Comparison of ENCODE assay signal across 9 cellular contexts in genomic region chr17:48612456-48612853, GRCh38. TPM values are rescaled to one million over a fixed set of nuclear protein-coding genes. Genes with fewer than 3 reads are reported as not detected.
DNase-seq lines count a peak whose midpoint lies in the region; ATAC-seq, FAIRE-seq and TF ChIP-seq lines count a peak whose summit lies in the region.
"Had no signal": no experiment of that assay in that cellular context is flagged by ENCODE, and none has a peak within 500 bp of the region (broad histone marks: within the 10 kb centered on the region; RNA-seq: fewer than 3 reads in every experiment).

No MANE protein-coding gene starts in this region.

- CTCF ChIA-PET in A673 (lab: Charles Lee) = interaction anchor here (0.7 to 0.8 kb wide), 3 partner anchors 12 to 1478 kb away, joined by 3 to 5 read pairs (median 3); no protein-coding TSS in a partner anchor
- CTCF ChIA-PET in activated CD8-positive, alpha-beta T cell treated with anti-CD3 and anti-CD28 coated beads for 36 hours (lab: Charles Lee) = interaction anchor here (0.7 to 4.9 kb wide), 17 partner anchors 10 to 587 kb away, joined by 3 to 40 read pairs (median 4); partner anchors contain the start of genes HOXB3, HOXB5 and HOXB9

- H3K4me3 ChIP-seq in A673 (ENCODE audit: low read depth, low read length, poor library complexity, severe bottlenecking) = peak overlapping the region; percentile 87
- H3K4me3 ChIP-seq in mucosa of descending colon = peak overlapping the region; percentile 6

- H3K9me3 Mint-ChIP-seq in activated CD8-positive, alpha-beta T cell treated with anti-CD3 and anti-CD28 coated beads for 36 hours = no peaks in the 10 kb centered on the region

- peaks cover 30% of the 10 kb centered on the region for H3K4me1 ChIP-seq in A673 (ENCODE audit: insufficient read depth, low read length, poor library complexity, severe bottlenecking)
- peaks cover 31% of the 10 kb centered on the region for H3K4me1 ChIP-seq in mucosa of descending colon (ENCODE audit: low read depth)

- peaks cover 35% of the 10 kb centered on the region for H3K4me1 Mint-ChIP-seq in activated CD8-positive, alpha-beta T cell treated with anti-CD3 and anti-CD28 coated beads for 36 hours (ENCODE audit: low read depth)

- FAIRE-seq in GM12892 (lab: Jason Lieb, UNC) (peak; percentile 65), H54 (lab: Jason Lieb, UNC) (no peak)

- ATAC-seq in activated CD8-positive, alpha-beta T cell treated with anti-CD3 and anti-CD28 coated beads for 36 hours = no peak
- ATAC-seq in mucosa of descending colon (no peak), esophagus mucosa (no peak), HG03354 (IDR thresholded peaks at IDR 0.05; ENCODE audit: poor library complexity, severe bottlenecking, unreplicated experiment) (no peak)

- DNase-seq in A673 (ENCODE audit: low spot score) = peak; percentile 75
- no peak for DNase-seq in GM12892 (ENCODE audit: insufficient read length)
- no peak for DNase-seq in activated CD8-positive, alpha-beta T cell treated with anti-CD3 and anti-CD28 coated beads for 36 hours
- peak in 1 of 3 donors; percentile 45 for DNase-seq in mucosa of descending colon
- no peak for DNase-seq in Kasumi-1 (lab: John Stamatoyannopoulos, UW)
- DNase-seq in H54 (ENCODE audit: insufficient read length, low spot score) = no peak
- DNase-seq: activated CD8-positive, alpha-beta memory T cell treated with anti-CD3 and anti-CD28 coated beads, Interleukin-2, amount 50 U/mL, for 48 hours had no signal

- TF ChIP-seq POLR2A in GM12892 (IDR thresholded peaks at IDR 0.05; ENCODE audit: low read depth, low read length) (no peak), H54 (IDR thresholded peaks at IDR 0.05; ENCODE audit: low read depth, low read length) (no peak)

- POLR2A ChIA-PET in A673 (lab: Charles Lee; ENCODE audit: low non-redundant PET) = interaction anchor here (0.6 to 0.7 kb wide), 2 partner anchors 13 to 279 kb away, joined by 3 to 5 read pairs; no protein-coding TSS in a partner anchor
- POLR2A ChIA-PET in activated CD8-positive, alpha-beta T cell treated with anti-CD3 and anti-CD28 coated beads for 36 hours (lab: Charles Lee) = interaction anchor here (1.0 to 3.9 kb wide), 2 partner anchors 11 to 14 kb away, joined by 4 to 19 read pairs; partner anchors contain the start of gene HOXB9

- H3K9me3 ChIP-seq in A673 (ENCODE audit: low read depth, low read length, poor library complexity, severe bottlenecking) = no peaks in the 10 kb centered on the region
- H3K9me3 ChIP-seq in mucosa of descending colon = no peaks in the 10 kb centered on the region

- intact Hi-C loops in A673 (cut with micrococcal nuclease; ENCODE audit: unreplicated experiment) = no loop called here
- intact Hi-C loops in activated CD8-positive, alpha-beta T cell treated with anti-CD3 and anti-CD28 coated beads for 36 hours (cut with micrococcal nuclease) = loop anchor here (10.0 kb wide), 1 partner anchor 112 kb away; the partner anchor contains the start of genes HOXB13, PRAC1 and PRAC2
- intact Hi-C loops in mucosa of descending colon (cut with DNase I, micrococcal nuclease) = no loop called here

- H3K4me3 Mint-ChIP-seq in activated CD8-positive, alpha-beta T cell treated with anti-CD3 and anti-CD28 coated beads for 36 hours = peak overlapping the region; percentile 74

- no peak overlapping the region for H3K27ac Mint-ChIP-seq in activated CD8-positive, alpha-beta T cell treated with anti-CD3 and anti-CD28 coated beads for 36 hours

- no peaks in the 10 kb centered on the region for H3K27me3 ChIP-seq in A673 (replicated peaks; ENCODE audit: insufficient read depth, low read depth, low read length, poor library complexity)

- TF ChIP-seq CTCF in A673 (conservative IDR thresholded peaks at IDR 0.05; ENCODE audit: low read depth, low read length) = no peak
- no peak for TF ChIP-seq CTCF in activated CD8-positive, alpha-beta T cell treated with anti-CD3 and anti-CD28 coated beads for 36 hours (IDR thresholded peaks at IDR 0.05)
- no peak for TF ChIP-seq CTCF in mucosa of descending colon (IDR thresholded peaks at IDR 0.05)

- H3K36me3 ChIP-seq in A673 (ENCODE audit: insufficient read depth, low read length, poor library complexity, severe bottlenecking) = no peaks in the 10 kb centered on the region
- no peaks in the 10 kb centered on the region for H3K36me3 ChIP-seq in mucosa of descending colon (ENCODE audit: low read depth)

- peak overlapping the region; percentile 96 for H3K27ac ChIP-seq in A673 (ENCODE audit: low read depth, low read length, poor library complexity, severe bottlenecking)

- peaks cover 79% of the 10 kb centered on the region for H3K27me3 Mint-ChIP-seq in activated CD8-positive, alpha-beta T cell treated with anti-CD3 and anti-CD28 coated beads for 36 hours

- no TSS peak for BruUV-seq in A673 (replicated peaks; lab: Mats Ljungman, UMichigan)

- no peaks in the 10 kb centered on the region for H3K36me3 Mint-ChIP-seq in activated CD8-positive, alpha-beta T cell treated with anti-CD3 and anti-CD28 coated beads for 36 hours (ENCODE audit: low read depth)

RNA-seq across cellular contexts. Expression of gene HOXB7, which starts 1.6 kb away (rescaled TPM):
- total RNA-seq in A673 (2021) (32.2 and 37.9 TPM in 2 replicates), mucosa of descending colon (10 to 100 TPM; 10.9 to 29.1 (median 22.4) TPM), esophagus mucosa (2.1 TPM)
- 4.1 TPM for polyA plus RNA-seq in GM12892 (2012; ENCODE audit: missing spikeins)
- total RNA-seq in activated CD8-positive, alpha-beta T cell treated with anti-CD3 and anti-CD28 coated beads for 36 hours = 1 to 10 TPM in 1 of 2 experiments, under 1 TPM in 1; 0.50 to 1.0 TPM

RNA-seq across cellular contexts. Expression of gene HOXB8, which starts 2.6 kb away (rescaled TPM):
- 13.1 and 16.3 TPM in 2 replicates for total RNA-seq in A673 (2021)
- polyA plus RNA-seq in GM12892 (2012; ENCODE audit: missing spikeins) = not detected
- not detected for total RNA-seq in activated CD8-positive, alpha-beta T cell treated with anti-CD3 and anti-CD28 coated beads for 36 hours
- total RNA-seq in mucosa of descending colon = 1 to 10 TPM; 4.2 to 7.5 (median 5.6) TPM
- total RNA-seq in esophagus mucosa = not detected

RNA-seq across cellular contexts. Expression of gene HOXB6, which starts 7.7 kb away (rescaled TPM):
- 19.8 and 27.6 TPM in 2 replicates for total RNA-seq in A673 (2021)
- not detected for polyA plus RNA-seq in GM12892 (2012; ENCODE audit: missing spikeins)
- not detected for total RNA-seq in activated CD8-positive, alpha-beta T cell treated with anti-CD3 and anti-CD28 coated beads for 36 hours
- total RNA-seq in mucosa of descending colon = 10 to 100 TPM; 41.3 to 68.8 (median 50.9) TPM
- 0.28 TPM for total RNA-seq in esophagus mucosa

RNA-seq across cellular contexts. Expression of gene HOXB9, which starts 13.7 kb away (rescaled TPM):
- total RNA-seq in A673 (2021) = 8.2 and 14.6 TPM in 2 replicates
- 0.38 TPM for polyA plus RNA-seq in GM12892 (2012; ENCODE audit: missing spikeins)
- total RNA-seq in activated CD8-positive, alpha-beta T cell treated with anti-CD3 and anti-CD28 coated beads for 36 hours = 1 to 10 TPM; 6.9 to 7.0 TPM
- 10 to 100 TPM; 40.1 to 78.4 (median 41.5) TPM for total RNA-seq in mucosa of descending colon
- not detected for total RNA-seq in esophagus mucosa

RNA-seq across cellular contexts. Expression of gene HOXB5, which starts 18.9 kb away (rescaled TPM):
- 5.9 and 6.4 TPM in 2 replicates for total RNA-seq in A673 (2021)
- not detected for polyA plus RNA-seq in GM12892 (2012; ENCODE audit: missing spikeins)
- not detected for total RNA-seq in activated CD8-positive, alpha-beta T cell treated with anti-CD3 and anti-CD28 coated beads for 36 hours
- total RNA-seq in mucosa of descending colon = 10 to 100 TPM; 16.2 to 29.3 (median 19.9) TPM
- 0.16 TPM for total RNA-seq in esophagus mucosa

Comparison
In these comparisons a context has a peak if more than half of its experiments do, and no peak if none do; other contexts are left out.
1. RNA of gene HOXB6, which starts 7.7 kb away (total RNA-seq): 41.3 to 68.8 TPM in mucosa of descending colon and 19.8 to 27.6 TPM in A673; 0.28 TPM in esophagus mucosa (single experiment) and not detected in activated CD8-positive, alpha-beta T cell treated with anti-CD3 and anti-CD28 coated beads for 36 hours; every median in the first group is over 10 times any median in the second.